In genomic region chr9:136432591-136432990, GRCh38 we compare ENCODE assay signal across 22 cellular contexts.
"Had no signal": no experiment of that assay in that cellular context is flagged by ENCODE, and none has a peak within 500 bp of the region (broad histone marks: within the 10 kb centered on the region; RNA-seq: fewer than 3 reads in every experiment).

No MANE protein-coding gene starts in this region.

- H3K4me3 Mint-ChIP-seq: IgD-negative memory B cell had no signal

- ATAC-seq: SK-N-SH treated with all-trans-retinoic acid at 6 μM for 48 hours had no signal

- H3K9me3 Mint-ChIP-seq: IgD-negative memory B cell had no signal

- H3K36me3 Mint-ChIP-seq: IgD-negative memory B cell had no signal

- FAIRE-seq: HTR-8/SVneo, RCC 7860 had no signal

- H3K27ac ChIP-seq: HL-60, SJCRH30 had no signal

- H3K4me3 ChIP-seq: SJCRH30 had no signal

- H3K27me3 Mint-ChIP-seq: IgD-negative memory B cell had no signal

- H3K27ac Mint-ChIP-seq: IgD-negative memory B cell had no signal

- H3K9me3 ChIP-seq: SJCRH30 had no signal

- DNase-seq: KBM-7, MV-4-11, NCI-H1048, NCI-H1105, NCI-H1417, NCI-H1436 treated with DMSO at 0.1 percent for 48 hours, NCI-H1694, NCI-H187 treated with DMSO at 0.1 percent for 48 hours, NCI-H2029 treated with DMSO at 0.1 percent for 48 hours, NCI-H2171 treated with DMSO at 0.1 percent for 48 hours, NCI-H345, NCI-H524, NCI-H526 treated with DMSO at 0.1 percent for 48 hours, NCI-H748 treated with DMSO at 0.1 percent for 48 hours, RPMI8226, SHP77 treated with DMSO at 0.1 percent for 48 hours, SJCRH30 had no signal

- H3K27me3 ChIP-seq: SJCRH30 had no signal
